Comparison of ENCODE assay signal across 1 cellular context in the genomic region with DNA sequence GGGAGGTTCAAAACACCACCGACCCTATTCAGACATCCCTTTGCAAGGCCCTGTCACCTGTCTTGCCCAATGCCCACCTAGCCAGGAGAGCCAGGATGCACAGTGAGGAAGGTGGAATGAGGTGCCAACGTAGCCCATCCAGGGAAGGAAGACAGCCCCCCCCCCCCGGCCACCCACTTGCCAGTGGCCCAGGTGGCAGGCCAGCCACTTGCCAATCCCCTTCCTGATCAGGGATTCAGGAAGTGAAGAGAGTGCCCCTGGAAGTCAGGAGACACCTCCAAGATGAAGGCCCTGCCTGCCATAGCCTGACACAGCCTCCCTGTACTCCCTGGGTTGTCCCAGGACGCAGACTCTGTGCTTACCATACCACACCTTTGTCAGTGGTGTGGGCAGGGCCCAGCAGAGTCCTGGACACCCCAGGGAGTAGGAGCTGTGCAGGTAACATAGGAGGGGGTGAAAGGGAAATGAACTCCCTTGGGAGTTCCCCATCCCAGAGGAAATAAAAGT.
TF ChIP-seq lines count a peak whose summit lies in the region.

No MANE protein-coding gene starts in this region.

TF ChIP-seq in A549, 52 proteins besides CTCF, POLR2A, EP300 and RAD21 (continued from another document):
- TF ChIP-seq, protein P1, sequence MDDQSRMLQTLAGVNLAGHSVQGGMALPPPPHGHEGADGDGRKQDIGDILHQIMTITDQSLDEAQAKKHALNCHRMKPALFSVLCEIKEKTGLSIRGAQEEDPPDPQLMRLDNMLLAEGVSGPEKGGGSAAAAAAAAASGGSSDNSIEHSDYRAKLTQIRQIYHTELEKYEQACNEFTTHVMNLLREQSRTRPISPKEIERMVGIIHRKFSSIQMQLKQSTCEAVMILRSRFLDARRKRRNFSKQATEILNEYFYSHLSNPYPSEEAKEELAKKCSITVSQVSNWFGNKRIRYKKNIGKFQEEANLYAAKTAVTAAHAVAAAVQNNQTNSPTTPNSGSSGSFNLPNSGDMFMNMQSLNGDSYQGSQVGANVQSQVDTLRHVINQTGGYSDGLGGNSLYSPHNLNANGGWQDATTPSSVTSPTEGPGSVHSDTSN (IDR thresholded peaks at IDR 0.05), result no peak
- TF ChIP-seq JUNB (IDR thresholded peaks at IDR 0.05), result no peak
- TF ChIP-seq, protein P2, sequence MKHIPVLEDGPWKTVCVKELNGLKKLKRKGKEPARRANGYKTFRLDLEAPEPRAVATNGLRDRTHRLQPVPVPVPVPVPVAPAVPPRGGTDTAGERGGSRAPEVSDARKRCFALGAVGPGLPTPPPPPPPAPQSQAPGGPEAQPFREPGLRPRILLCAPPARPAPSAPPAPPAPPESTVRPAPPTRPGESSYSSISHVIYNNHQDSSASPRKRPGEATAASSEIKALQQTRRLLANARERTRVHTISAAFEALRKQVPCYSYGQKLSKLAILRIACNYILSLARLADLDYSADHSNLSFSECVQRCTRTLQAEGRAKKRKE (CRISPR knock-in tag; IDR thresholded peaks at IDR 0.05; ENCODE audit: low read depth), result no peak
TF ChIP-seq in A549: peak in this region for 0.
